In genomic region chr10:33377658-33378025, GRCh38 we compare ENCODE assay signal across 1 cellular context.
TF ChIP-seq lines count a peak whose summit lies in the region.

No MANE protein-coding gene starts in this region.

TF ChIP-seq in SK-N-SH, 30 proteins besides CTCF, POLR2A, EP300 and RAD21 (continued from another document):
- no peak for TF ChIP-seq RFX5 (IDR thresholded peaks at IDR 0.05; ENCODE audit: low read length)
- TF ChIP-seq RXRA (IDR thresholded peaks at IDR 0.05; ENCODE audit: borderline replicate concordance, low read depth), result no peak
- TF ChIP-seq PBX3 (IDR thresholded peaks at IDR 0.05), result no peak
- TF ChIP-seq NFIC (IDR thresholded peaks at IDR 0.05; ENCODE audit: borderline replicate concordance), result no peak
- no peak; the same call in 1 of the 2 replicates for TF ChIP-seq FOSL2 (IDR thresholded peaks at IDR 0.05; ENCODE audit: borderline replicate concordance, low read depth)
- TF ChIP-seq, protein P1, sequence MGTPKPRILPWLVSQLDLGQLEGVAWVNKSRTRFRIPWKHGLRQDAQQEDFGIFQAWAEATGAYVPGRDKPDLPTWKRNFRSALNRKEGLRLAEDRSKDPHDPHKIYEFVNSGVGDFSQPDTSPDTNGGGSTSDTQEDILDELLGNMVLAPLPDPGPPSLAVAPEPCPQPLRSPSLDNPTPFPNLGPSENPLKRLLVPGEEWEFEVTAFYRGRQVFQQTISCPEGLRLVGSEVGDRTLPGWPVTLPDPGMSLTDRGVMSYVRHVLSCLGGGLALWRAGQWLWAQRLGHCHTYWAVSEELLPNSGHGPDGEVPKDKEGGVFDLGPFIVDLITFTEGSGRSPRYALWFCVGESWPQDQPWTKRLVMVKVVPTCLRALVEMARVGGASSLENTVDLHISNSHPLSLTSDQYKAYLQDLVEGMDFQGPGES (IDR thresholded peaks at IDR 0.05; ENCODE audit: low read depth, low read length), result no peak
